Comparison of ENCODE assay signal across 8 cellular contexts in the genomic region with DNA sequence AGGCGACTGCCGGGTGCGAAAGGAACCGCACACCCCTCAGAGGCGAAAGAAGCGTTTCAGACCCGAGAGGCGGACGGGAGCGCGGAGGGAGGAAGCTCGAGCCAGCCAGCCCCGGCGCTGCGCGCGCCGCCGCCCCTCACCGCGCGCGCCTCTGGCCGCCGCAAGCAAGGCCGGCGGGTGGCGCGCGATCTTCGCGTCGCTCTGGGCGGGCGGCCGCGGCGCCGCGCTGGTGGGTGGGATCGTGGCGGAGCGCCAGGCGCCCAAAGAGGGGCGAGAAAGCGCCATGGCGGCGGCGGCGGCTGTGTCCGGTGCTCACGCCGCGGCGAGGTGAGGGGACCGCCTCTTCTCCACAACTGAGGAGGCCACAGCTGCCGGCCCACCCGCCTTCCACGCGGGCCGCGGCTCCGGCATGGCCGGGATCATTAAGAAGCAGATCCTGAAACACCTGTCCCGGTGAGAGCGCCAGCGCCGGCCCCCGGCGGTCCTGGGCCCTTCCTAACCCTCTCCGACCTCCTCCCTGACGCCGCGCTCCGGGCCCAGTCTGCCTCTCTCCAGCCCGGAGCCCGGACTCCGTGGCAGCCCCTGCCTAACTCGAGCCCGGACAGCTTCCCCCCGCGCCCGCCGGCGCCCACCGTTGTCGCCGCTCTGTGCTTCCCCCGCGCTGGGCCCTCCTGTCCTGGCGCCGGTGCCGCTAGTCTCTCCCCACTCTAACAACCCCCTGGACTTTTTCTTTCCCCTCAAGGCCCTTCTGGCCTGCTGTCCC. TPM values are rescaled to one million over a fixed set of nuclear protein-coding genes. Genes with fewer than 3 reads are reported as not detected.
DNase-seq lines count a peak whose midpoint lies in the region; ATAC-seq, FAIRE-seq and TF ChIP-seq lines count a peak whose summit lies in the region.

A gene with protein sequence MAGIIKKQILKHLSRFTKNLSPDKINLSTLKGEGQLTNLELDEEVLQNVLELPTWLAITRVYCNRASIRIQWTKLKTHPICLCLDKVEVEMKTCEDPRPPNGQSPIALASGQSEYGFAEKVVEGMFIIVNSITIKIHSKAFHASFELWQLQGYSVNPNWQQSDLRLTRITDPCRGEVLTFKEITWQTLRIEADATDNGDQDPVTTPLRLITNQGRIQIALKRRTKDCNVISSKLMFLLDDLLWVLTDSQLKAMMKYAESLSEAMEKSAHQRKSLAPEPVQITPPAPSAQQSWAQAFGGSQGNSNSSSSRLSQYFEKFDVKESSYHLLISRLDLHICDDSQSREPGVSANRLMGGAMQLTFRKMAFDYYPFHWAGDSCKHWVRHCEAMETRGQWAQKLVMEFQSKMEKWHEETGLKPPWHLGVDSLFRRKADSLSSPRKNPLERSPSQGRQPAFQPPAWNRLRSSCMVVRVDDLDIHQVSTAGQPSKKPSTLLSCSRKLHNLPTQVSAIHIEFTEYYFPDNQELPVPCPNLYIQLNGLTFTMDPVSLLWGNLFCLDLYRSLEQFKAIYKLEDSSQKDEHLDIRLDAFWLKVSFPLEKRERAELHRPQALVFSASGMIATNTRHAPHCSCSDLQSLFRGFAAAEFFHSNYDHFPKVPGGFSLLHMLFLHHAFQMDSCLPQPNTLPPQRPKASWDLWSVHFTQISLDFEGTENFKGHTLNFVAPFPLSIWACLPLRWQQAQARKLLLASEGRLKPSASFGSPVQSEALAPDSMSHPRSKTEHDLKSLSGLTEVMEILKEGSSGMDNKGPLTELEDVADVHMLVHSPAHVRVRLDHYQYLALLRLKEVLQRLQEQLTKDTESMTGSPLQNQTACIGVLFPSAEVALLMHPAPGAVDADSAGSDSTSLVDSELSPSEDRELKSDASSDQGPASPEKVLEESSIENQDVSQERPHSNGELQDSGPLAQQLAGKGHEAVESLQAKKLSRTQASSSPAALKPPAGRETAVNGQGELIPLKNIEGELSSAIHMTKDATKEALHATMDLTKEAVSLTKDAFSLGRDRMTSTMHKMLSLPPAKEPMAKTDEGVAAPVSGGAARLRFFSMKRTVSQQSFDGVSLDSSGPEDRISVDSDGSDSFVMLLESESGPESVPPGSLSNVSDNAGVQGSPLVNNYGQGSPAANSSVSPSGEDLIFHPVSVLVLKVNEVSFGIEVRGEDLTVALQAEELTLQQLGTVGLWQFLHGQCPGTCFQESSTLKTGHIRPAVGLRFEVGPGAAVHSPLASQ (N-terminal part only) (plus strand): TSS at position 242 of the 763 bp plus-strand sequence. CDS start 168 bp downstream, at position 410.

- H3K4me1 ChIP-seq in right atrium auricular region = peaks cover 0 to 32% of the 10 kb centered on the region in 2 donors

- peak within 1 kb of the TSS; percentile 94 for H3K27ac ChIP-seq in right atrium auricular region

- no peaks in the 10 kb centered on the region for H3K9me3 ChIP-seq in right atrium auricular region

- no peak for FAIRE-seq in urothelium cell line (lab: Jason Lieb, UNC)

- peak; percentile 74 for ATAC-seq in HG02571 (IDR thresholded peaks at IDR 0.05; ENCODE audit: unreplicated experiment)

- peak; percentile 97 for DNase-seq in GM10266 (ENCODE audit: extremely low spot score)
- DNase-seq in NCI-H1092 treated with DMSO at 0.1 percent for 48 hours (lab: John Stamatoyannopoulos, UW) = peak; percentile 78
- DNase-seq in T-helper 1 cell = peak; percentile 50 to 72 (median 59)
- DNase-seq in amniotic stem cell (lab: John Stamatoyannopoulos, UW) = peak; percentile 63
- peak; percentile 59 for DNase-seq in right atrium auricular region (ENCODE audit: low spot score)
- peak; percentile 74 for DNase-seq in putamen (ENCODE audit: low spot score)
- peak; percentile 93 for DNase-seq in urothelium cell line (ENCODE audit: low spot score)

- TF ChIP-seq CTCF in GM10266 (IDR thresholded peaks at IDR 0.05; ENCODE audit: control insufficient read depth, insufficient read depth, low read depth, missing control alignments) (peak; percentile 63), right atrium auricular region (IDR thresholded peaks at IDR 0.05) (peak in 1 of 2 donors; percentile 31)

- H3K36me3 ChIP-seq in right atrium auricular region = no peaks in the 10 kb centered on the region

- H3K27me3 ChIP-seq in right atrium auricular region = no peaks in the 10 kb centered on the region

- H3K4me3 ChIP-seq in right atrium auricular region = peak within 1 kb of the TSS; percentile 65 to 94

RNA-seq across cellular contexts. Expression of the gene that starts here (rescaled TPM):
- total RNA-seq in right atrium auricular region = 10 to 100 TPM; 17.7 to 22.6 TPM

Comparison
In these comparisons a context has a peak if more than half of its experiments do, and no peak if none do; other contexts are left out.
1. Peak in every context shown above with its lines: DNase-seq, ATAC-seq, H3K4me3 ChIP-seq and H3K27ac ChIP-seq.